22 cellular contexts compared by ENCODE assay signal in the genomic region with DNA sequence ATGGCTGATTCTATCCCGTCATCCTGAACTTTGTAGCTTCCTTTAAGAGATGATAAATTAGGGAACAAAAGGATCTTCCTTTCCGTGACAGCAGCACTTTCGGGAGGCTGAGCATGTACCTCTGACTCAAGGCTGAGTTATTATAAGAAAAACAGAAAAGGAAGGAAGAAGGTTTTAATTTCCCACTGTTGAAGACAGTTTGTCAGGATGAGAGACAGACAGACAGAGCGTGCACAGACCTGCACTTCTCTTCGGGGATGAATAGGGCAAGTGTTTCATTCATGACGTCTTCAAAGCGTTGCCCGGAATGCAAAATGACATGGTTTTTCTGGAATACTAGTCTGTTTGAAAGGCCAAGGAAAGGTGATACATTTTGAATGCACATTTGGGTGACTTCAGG.
A peak's percentile ranks its signal among the peaks of the same experiment; 100 is the strongest.
DNase-seq lines count a peak whose midpoint lies in the region; ATAC-seq and TF ChIP-seq lines count a peak whose summit lies in the region.
"Had no signal": no experiment of that assay in that cellular context is flagged by ENCODE, and none has a peak within 500 bp of the region (broad histone marks: within the 10 kb centered on the region; RNA-seq: fewer than 3 reads in every experiment).

No MANE protein-coding gene starts in this region.

- DNase-seq in EL: peak; percentile 76
- DNase-seq in foreskin melanocyte: peak; percentile 9
- DNase-seq in pons (ENCODE audit: low spot score): peak; percentile 19
- DNase-seq in GOT3 (lab: John Stamatoyannopoulos, UW): no peak
- no peak for DNase-seq in GM10266 (ENCODE audit: extremely low spot score)
- DNase-seq in GM20000 (ENCODE audit: low spot score): no peak
- DNase-seq: activated CD4-positive, CD25-positive, alpha-beta regulatory T cell; activated CD8-positive, alpha-beta memory T cell treated with anti-CD3 and anti-CD28 coated beads, Interleukin-2, amount 50 U/mL, for 4 hours; activated naive CD4-positive, alpha-beta T cell treated with anti-CD3 and anti-CD28 coated beads, Interleukin-2, amount 10 ng/mL, durations not matched to agents 7 days and 5 days; DMS153; hippocampal formation; Kasumi-1; left ventricle myocardium superior; NCI-H146; NCI-H446; OCI-M1; stomach; SW 1271 had no signal

- ATAC-seq in HG02798 (IDR thresholded peaks at IDR 0.05; ENCODE audit: poor library complexity, unreplicated experiment): no peak
- ATAC-seq: HCT116, left ventricle myocardium superior had no signal

- TF ChIP-seq CTCF in WI38 (IDR thresholded peaks at IDR 0.05; ENCODE audit: low read depth, low read length) (no peak), GM10266 (IDR thresholded peaks at IDR 0.05; ENCODE audit: control insufficient read depth, insufficient read depth, low read depth, missing control alignments) (no peak), GM20000 (IDR thresholded peaks at IDR 0.05; ENCODE audit: extremely low read depth, missing control alignments) (no peak)

- peak overlapping the region; percentile 15 for H3K4me3 ChIP-seq in WI38 (ENCODE audit: low read depth, low read length)
- H3K4me3 ChIP-seq: cardiac muscle cell, stomach had no signal

Comparison
In these comparisons a context has a peak if more than half of its experiments do, and no peak if none do; other contexts are left out.
1. DNase-seq: peak in EL (single experiment), foreskin melanocyte (single experiment) and pons (single experiment); none in GOT3 (single experiment), GM10266 (single experiment) and GM20000 (single experiment).